9 cellular contexts compared by ENCODE assay signal in genomic region chr6:10838794-10839333, GRCh38. TPM values are rescaled to one million over a fixed set of nuclear protein-coding genes. Genes with fewer than 3 reads are reported as not detected.
DNase-seq lines count a peak whose midpoint lies in the region; ATAC-seq, FAIRE-seq and TF ChIP-seq lines count a peak whose summit lies in the region.
"Had no signal": no experiment of that assay in that cellular context is flagged by ENCODE, and none has a peak within 500 bp of the region (broad histone marks: within the 10 kb centered on the region; RNA-seq: fewer than 3 reads in every experiment).

No MANE protein-coding gene starts in this region.

- WGBS in lower leg skin, 2 donors = 57 to 58% methylated on average over 8 of the region's 8 CpGs

- no peak for TF ChIP-seq CTCF in thoracic aorta (IDR thresholded peaks at IDR 0.05)
- no peak for TF ChIP-seq CTCF in lower leg skin (IDR thresholded peaks at IDR 0.05)

- H3K9me3 Mint-ChIP-seq in activated naive CD8-positive, alpha-beta T cell (ENCODE audit: low read depth) = peaks cover 5% of the 10 kb centered on the region

- H3K4me1 Mint-ChIP-seq in activated naive CD8-positive, alpha-beta T cell (ENCODE audit: low read depth) = peaks cover 18% of the 10 kb centered on the region

- intact Hi-C loops in lower leg skin (cut with DNase I; ENCODE audit: low total_unique reads) = no loop called here

- DNase-seq in GM12892 (ENCODE audit: insufficient read length) = peak; percentile 36
- DNase-seq in left lobe of liver (ENCODE audit: low spot score) = no peak
- DNase-seq in thoracic aorta (ENCODE audit: low spot score) = no peak
- DNase-seq in lower leg skin (ENCODE audit: low spot score in 2 of 2) = no peak
- no peak for DNase-seq in activated CD4-positive, CD25-positive, alpha-beta regulatory T cell (lab: John Stamatoyannopoulos, UW)

- H3K9me3 ChIP-seq in HUES48 (ENCODE audit: control insufficient read depth, insufficient read depth, low read length) (no peaks in the 10 kb centered on the region; the same call in 1 of the 2 replicates), thoracic aorta (no peaks in the 10 kb centered on the region)

- H3K9ac ChIP-seq in HUES48 (ENCODE audit: low read depth, low read length) = no peak overlapping the region; the same call in 1 of the 2 replicates

- H3K27ac ChIP-seq in HUES48 (ENCODE audit: low read depth, low read length) (no peak overlapping the region), thoracic aorta (no peak overlapping the region)

- TF ChIP-seq POLR2A in GM12892 (IDR thresholded peaks at IDR 0.05; ENCODE audit: low read depth, low read length) (no peak), lower leg skin (IDR thresholded peaks at IDR 0.05) (no peak)

- no peak for FAIRE-seq in GM12892 (lab: Jason Lieb, UNC)

- H3K36me3 ChIP-seq in HUES48 (ENCODE audit: control insufficient read depth, insufficient read depth, low read length) = no peaks in the 10 kb centered on the region
- no peaks in the 10 kb centered on the region for H3K36me3 ChIP-seq in thoracic aorta

- H3K27me3 ChIP-seq in HUES48 (ENCODE audit: control insufficient read depth, insufficient read depth, low read length) (peaks cover 17% of the 10 kb centered on the region), thoracic aorta (replicated peaks; ENCODE audit: insufficient read depth) (no peaks in the 10 kb centered on the region)

- 0 out of 2 replicates have a peak, but pooled peaks cover 4% of the 10 kb centered on the region for H3K4me1 ChIP-seq in HUES48 (ENCODE audit: control insufficient read depth, insufficient read depth, low read length)
- peaks cover 0 to 21% of the 10 kb centered on the region in 2 donors for H3K4me1 ChIP-seq in thoracic aorta (ENCODE audit: control insufficient read depth in 1 of 2, low read depth in 2 of 2)

- H3K27ac Mint-ChIP-seq in activated naive CD8-positive, alpha-beta T cell = peak overlapping the region; percentile 74

- ATAC-seq in GM21515 (IDR thresholded peaks at IDR 0.05; ENCODE audit: unreplicated experiment) (peak; percentile 71), left lobe of liver (peak; percentile 23), thoracic aorta (ENCODE audit: insufficient number of reproducible peaks, low FRiP score, low read depth) (no peak)

- H3K4me3 Mint-ChIP-seq in activated naive CD8-positive, alpha-beta T cell = peak overlapping the region; percentile 82

- H3K27me3 Mint-ChIP-seq in activated naive CD8-positive, alpha-beta T cell = peaks cover 45% of the 10 kb centered on the region

- H3K36me3 Mint-ChIP-seq in activated naive CD8-positive, alpha-beta T cell = peaks cover 9% of the 10 kb centered on the region

- H3K4me3 ChIP-seq in HUES48 (ENCODE audit: low read depth, low read length) = peak overlapping the region; percentile 81
- H3K4me3 ChIP-seq in thoracic aorta = peak overlapping the region; percentile 78
- no peak overlapping the region for H3K4me3 ChIP-seq in lower leg skin (ENCODE audit: low read depth, poor library complexity, severe bottlenecking)

RNA-seq across cellular contexts. Expression of gene MAK, which starts 0.5 kb away (rescaled TPM):
- polyA plus RNA-seq in GM12892 (2012; ENCODE audit: missing spikeins) = 0.45 TPM
- not detected for total RNA-seq in left lobe of liver
- total RNA-seq in thoracic aorta = under 1 TPM in 1 of 2 donors, not detected in 1; 0.63 TPM
- not detected for total RNA-seq in lower leg skin

RNA-seq across cellular contexts. Expression of gene GCM2, which starts 43.0 kb away (rescaled TPM):
- polyA plus RNA-seq in GM12892 (2012; ENCODE audit: missing spikeins) = 0.11 TPM
- total RNA-seq in left lobe of liver (not detected), thoracic aorta (not detected), lower leg skin (not detected)
- total RNA-seq: subcutaneous adipose tissue had no signal

RNA-seq across cellular contexts. Expression of gene SYCP2L, which starts 48.0 kb away (rescaled TPM):
- not detected for polyA plus RNA-seq in GM12892 (2012; ENCODE audit: missing spikeins)
- 0.43 TPM for total RNA-seq in left lobe of liver
- total RNA-seq in thoracic aorta = 1 to 10 TPM in 1 of 2 donors, under 1 TPM in 1; 0.63 to 1.4 TPM
- under 1 TPM in 3 of 4 donors, not detected in 1; 0.17 to 0.69 (median 0.29) TPM for total RNA-seq in lower leg skin
